ENCODE assay signal across 8 cellular contexts in the genomic region with DNA sequence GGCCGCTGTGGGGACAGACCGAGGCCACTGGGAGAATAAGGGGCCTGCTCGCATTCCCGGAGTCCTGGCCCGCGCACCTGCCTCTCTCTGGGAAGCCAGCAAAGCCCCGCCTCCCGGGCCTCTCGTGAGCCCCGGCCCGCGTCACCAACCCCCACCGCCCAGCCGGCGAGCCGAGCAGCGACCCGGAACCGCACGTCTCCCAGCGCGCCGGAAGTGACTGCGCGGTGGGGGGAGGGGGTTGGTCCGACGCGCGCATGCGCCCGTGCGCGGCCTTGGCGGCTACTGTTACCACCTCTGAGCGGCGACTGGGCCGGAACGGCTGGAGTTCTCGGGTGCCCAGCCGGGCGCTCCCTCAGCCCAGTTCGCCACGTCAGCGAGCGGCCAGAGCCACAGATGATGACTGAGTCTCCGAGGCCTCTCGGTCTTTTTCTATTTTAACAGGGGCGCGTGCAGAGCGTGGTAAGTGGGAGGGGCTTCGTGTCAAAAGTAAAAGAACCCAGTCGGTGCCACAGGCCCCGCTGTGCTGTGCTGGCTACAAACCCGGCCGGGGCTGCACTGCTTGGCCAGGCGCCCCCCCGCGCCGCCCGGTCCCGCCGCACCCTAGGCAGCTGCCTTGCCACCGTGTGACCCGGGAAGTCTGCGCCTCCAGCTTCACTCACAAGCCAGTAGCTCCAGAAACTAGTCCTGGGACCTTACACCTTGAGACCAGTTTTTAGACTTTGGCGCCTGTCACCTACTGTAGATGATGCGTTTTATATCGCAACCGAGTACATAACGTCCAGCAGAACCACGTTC. TPM values are rescaled to one million over a fixed set of nuclear protein-coding genes. Genes with fewer than 3 reads are reported as not detected.
DNase-seq lines count a peak whose midpoint lies in the region; ATAC-seq and TF ChIP-seq lines count a peak whose summit lies in the region.

A gene with protein sequence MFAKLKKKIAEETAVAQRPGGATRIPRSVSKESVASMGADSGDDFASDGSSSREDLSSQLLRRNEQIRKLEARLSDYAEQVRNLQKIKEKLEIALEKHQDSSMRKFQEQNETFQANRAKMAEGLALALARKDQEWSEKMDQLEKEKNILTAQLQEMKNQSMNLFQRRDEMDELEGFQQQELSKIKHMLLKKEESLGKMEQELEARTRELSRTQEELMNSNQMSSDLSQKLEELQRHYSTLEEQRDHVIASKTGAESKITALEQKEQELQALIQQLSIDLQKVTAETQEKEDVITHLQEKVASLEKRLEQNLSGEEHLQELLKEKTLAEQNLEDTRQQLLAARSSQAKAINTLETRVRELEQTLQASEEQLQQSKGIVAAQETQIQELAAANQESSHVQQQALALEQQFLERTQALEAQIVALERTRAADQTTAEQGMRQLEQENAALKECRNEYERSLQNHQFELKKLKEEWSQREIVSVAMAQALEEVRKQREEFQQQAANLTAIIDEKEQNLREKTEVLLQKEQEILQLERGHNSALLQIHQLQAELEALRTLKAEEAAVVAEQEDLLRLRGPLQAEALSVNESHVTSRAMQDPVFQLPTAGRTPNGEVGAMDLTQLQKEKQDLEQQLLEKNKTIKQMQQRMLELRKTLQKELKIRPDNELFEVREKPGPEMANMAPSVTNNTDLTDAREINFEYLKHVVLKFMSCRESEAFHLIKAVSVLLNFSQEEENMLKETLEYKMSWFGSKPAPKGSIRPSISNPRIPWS (minus strand): TSS at position 190 of the 795 bp plus-strand sequence. CDS start 2,372 bp downstream, outside the sequence.

- peaks cover 3 to 8% (median 8%) of the 10 kb centered on the region in 3 donors for H3K27me3 Mint-ChIP-seq in immature natural killer cell (ENCODE audit: low read depth in 3 of 3)

- H3K4me1 Mint-ChIP-seq in immature natural killer cell = peaks cover 23 to 31% of the 10 kb centered on the region in 2 donors

- peak within 1 kb of the TSS; percentile 84 to 99 (median 95) for H3K4me3 Mint-ChIP-seq in immature natural killer cell

- DNase-seq in AG08396 (ENCODE audit: low spot score) (peak; percentile 99), NCI-H226 (peak; percentile 92), caudate nucleus (lab: John Stamatoyannopoulos, UW) (peak; percentile 13 to 96 (median 89)), immature natural killer cell (peak; percentile 95), smooth muscle cell of the brain vasculature (ENCODE audit: low read depth, low spot score) (peak; percentile 79)
- DNase-seq in activated CD4-positive, CD25-positive, alpha-beta regulatory T cell (lab: John Stamatoyannopoulos, UW) = peak; percentile 83 to 91 (median 86)

- peaks cover 1 to 13% (median 11%) of the 10 kb centered on the region in 3 donors for H3K36me3 Mint-ChIP-seq in immature natural killer cell

- ATAC-seq in HG03175 (IDR thresholded peaks at IDR 0.05; ENCODE audit: unreplicated experiment) = peak; percentile 84

- peak within 1 kb of the TSS; percentile 96 for H3K27ac ChIP-seq in caudate nucleus (ENCODE audit: low read depth, low read length)

- no peaks in the 10 kb centered on the region for H3K9me3 Mint-ChIP-seq in immature natural killer cell

- in situ Hi-C loops in GM18951 (cut with MboI; ENCODE audit: low sequenced_read_pairs, unreplicated experiment) = no loop called here

- peak within 1 kb of the TSS; percentile 96 to 99 (median 99) for H3K27ac Mint-ChIP-seq in immature natural killer cell

- peak; percentile 94 for TF ChIP-seq POLR2A in GM18951 (IDR thresholded peaks at IDR 0.05; ENCODE audit: extremely low read depth, insufficient read depth, insufficient read length)

RNA-seq across cellular contexts. Expression of the gene that starts here (rescaled TPM):
- polyA plus RNA-seq in immature natural killer cell = 1 to 10 TPM in 2 of 3 donors, under 1 TPM in 1; 0.93 to 8.3 (median 5.3) TPM

Comparison
In these comparisons a context has a peak if more than half of its experiments do, and no peak if none do; other contexts are left out.
1. Peak in every context shown above with its lines: DNase-seq, ATAC-seq and H3K27ac ChIP-seq.